Comparison of ENCODE assay signal across 24 cellular contexts in the genomic region with DNA sequence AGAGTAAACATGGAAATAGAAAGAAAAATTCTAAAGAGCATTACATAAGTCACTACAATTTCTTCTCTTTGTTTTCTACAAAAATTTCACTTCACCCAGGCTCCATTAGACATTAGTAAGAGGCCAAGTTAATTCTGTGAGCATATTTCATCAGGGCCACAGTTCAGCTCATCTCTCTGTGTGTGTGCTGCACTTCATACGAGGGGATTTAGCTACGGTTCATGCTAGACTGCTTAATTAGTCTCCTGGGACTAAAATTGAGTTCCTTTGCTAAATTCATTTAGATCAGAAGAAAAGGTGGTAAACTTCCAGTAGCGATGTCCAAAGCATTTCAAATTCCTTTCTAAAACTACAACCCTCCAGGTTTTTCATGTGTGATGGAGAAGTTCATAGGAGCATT.
DNase-seq lines count a peak whose midpoint lies in the region; ATAC-seq, FAIRE-seq and TF ChIP-seq lines count a peak whose summit lies in the region.
"Had no signal": no experiment of that assay in that cellular context is flagged by ENCODE, and none has a peak within 500 bp of the region (broad histone marks: within the 10 kb centered on the region; RNA-seq: fewer than 3 reads in every experiment).

No MANE protein-coding gene starts in this region.

- H3K27ac Mint-ChIP-seq in memory B cell, result peak overlapping the region; percentile 58
- H3K27ac Mint-ChIP-seq: CD4-positive, alpha-beta T cell had no signal

- H3K27ac ChIP-seq in HepG2 (ENCODE audit: extremely low read length, insufficient read depth, low read length) (no peak overlapping the region), stomach (no peak overlapping the region)

- DNase-seq in NCI-H2171 treated with DMSO at 0.1 percent for 48 hours (lab: John Stamatoyannopoulos, UW) (peak; percentile 42), NCI-H2171 (lab: John Stamatoyannopoulos, UW) (no peak), NCI-H82 treated with DMSO at 0.1 percent for 48 hours (lab: John Stamatoyannopoulos, UW; ENCODE audit: unreplicated experiment) (peak; percentile 4), memory B cell (ENCODE audit: low spot score in 2 of 2) (no peak), mesenteric fat pad (ENCODE audit: low spot score) (no peak), HepG2 (ENCODE audit: low spot score) (no peak), NCI-H1092 treated with DMSO at 0.1 percent for 48 hours (lab: John Stamatoyannopoulos, UW) (no peak), stomach (no peak)
- DNase-seq: 8988T; ACHN; CD4-positive, alpha-beta T cell; HCEC 1CT; Kasumi-1; NCI-H1417; NCI-H1694; NCI-H2029 treated with DMSO at 0.1 percent for 48 hours; NCI-H748 treated with DMSO at 0.1 percent for 48 hours; NK-92 treated with Interleukin-12 subunit alpha and Interleukin-12 subunit beta, amount 100 ng/mL, for 24 hours; PC-3; SK-N-SH; SW 1271 had no signal

- POLR2A ChIA-PET in HepG2 (lab: Yijun Ruan, JAX), result no interaction called here

- CTCF ChIA-PET in HepG2 (lab: Yijun Ruan, JAX; ENCODE audit: low intra/inter-chr PET ratio, low total read pairs), result no interaction called here

- TF ChIP-seq EP300 in HepG2 (IDR thresholded peaks at IDR 0.05; ENCODE audit: low read depth in 2 of 2, low read length in 2 of 2), result no peak
- TF ChIP-seq EP300 in HepG2 (CRISPR knock-in tag; IDR thresholded peaks at IDR 0.05; ENCODE audit: borderline replicate concordance), result no peak
- TF ChIP-seq EP300 in stomach (IDR thresholded peaks at IDR 0.05), result no peak

- no TSS peak for BruUV-seq in HepG2 (replicated peaks; lab: Mats Ljungman, UMichigan)

- TF ChIP-seq POLR2A in HepG2 (IDR thresholded peaks at IDR 0.05; ENCODE audit: insufficient read depth in 1 of 2, low read depth in 2 of 2, low read length in 2 of 2) (no peak), stomach (IDR thresholded peaks at IDR 0.05) (no peak)

- H3K9ac ChIP-seq in HepG2 (ENCODE audit: insufficient read depth, low read depth, low read length), result no peak overlapping the region
- H3K9ac ChIP-seq: SK-N-SH had no signal

- H3K36me3 Mint-ChIP-seq in memory B cell, result no peaks in the 10 kb centered on the region

- no peaks in the 10 kb centered on the region for H3K9me3 ChIP-seq in HepG2 (ENCODE audit: low read length)
- H3K9me3 ChIP-seq in stomach, result peaks cover 0 to 6% (median 5%) of the 10 kb centered on the region in 4 donors
- H3K9me3 ChIP-seq: SK-N-SH had no signal

- H3K27me3 ChIP-seq in HepG2 (ENCODE audit: control insufficient read depth in 1 of 2, insufficient read depth in 2 of 2, low read length in 2 of 2), result no peaks in the 10 kb centered on the region
- H3K27me3 ChIP-seq in stomach, result no peaks in the 10 kb centered on the region

- H3K27me3 Mint-ChIP-seq in memory B cell, result no peaks in the 10 kb centered on the region
- H3K27me3 Mint-ChIP-seq: CD4-positive, alpha-beta T cell had no signal

- no peak for TF ChIP-seq CTCF in HepG2 (CRISPR knock-in tag; IDR thresholded peaks at IDR 0.05)
- no peak for TF ChIP-seq CTCF in stomach (IDR thresholded peaks at IDR 0.05)

- no peak for FAIRE-seq in HepG2 (lab: Jason Lieb, UNC)
- FAIRE-seq: D721Med, G401.6, H1 had no signal

- H3K79me2 ChIP-seq in HepG2 (ENCODE audit: insufficient read depth, low read length), result no peaks in the 10 kb centered on the region

- H3K4me2 ChIP-seq in HepG2 (ENCODE audit: low read depth, low read length), result no peak overlapping the region
- H3K4me2 ChIP-seq: SK-N-SH had no signal

- H4K20me1 ChIP-seq in HepG2 (ENCODE audit: insufficient read depth, low read length), result no peaks in the 10 kb centered on the region

- peak overlapping the region; percentile 39 for H3K4me3 Mint-ChIP-seq in memory B cell
- H3K4me3 Mint-ChIP-seq: CD4-positive, alpha-beta T cell had no signal

- in situ Hi-C loops in HepG2 (cut with HindIII; ENCODE audit: extremely low pct_ligation_motif_present, low pct_unique_long_range_greater_than_20kb), result no loop called here

- no peaks in the 10 kb centered on the region for H3K36me3 ChIP-seq in HepG2 (replicated peaks in 1 of 2; ENCODE audit: control insufficient read depth in 1 of 2, insufficient read depth in 2 of 2, low read length in 2 of 2)
- H3K36me3 ChIP-seq in stomach, result no peaks in the 10 kb centered on the region

- H3K4me1 Mint-ChIP-seq in memory B cell, result peaks cover 21% of the 10 kb centered on the region

- no peak overlapping the region for H2AFZ ChIP-seq in HepG2 (ENCODE audit: low read length)

- WGBS in HepG2 (ENCODE audit: low lambda C conversion rate), result 19% methylated on average over 3 of the region's 3 CpGs
- 49 to 59% (median 55%) methylated on average over 3 of the region's 3 CpGs for WGBS in stomach, 5 donors

- intact Hi-C loops in HepG2 (cut with micrococcal nuclease; ENCODE audit: unreplicated experiment) (no loop called here), stomach (cut with DNase I; ENCODE audit: low total_unique reads) (no loop called here)

- ATAC-seq in memory B cell (ENCODE audit: low read depth) (peak; percentile 53), HepG2 (no peak)
- ATAC-seq: PC-3 had no signal

- no peaks in the 10 kb centered on the region for H3K4me1 ChIP-seq in HepG2 (ENCODE audit: insufficient read depth, low read length)
- peaks cover 0 to 13% (median 0%) of the 10 kb centered on the region in 4 donors for H3K4me1 ChIP-seq in stomach

- peaks cover 9% of the 10 kb centered on the region for H3K9me3 Mint-ChIP-seq in memory B cell

- no peak for TF ChIP-seq RAD21 in HepG2 (CRISPR knock-in tag; IDR thresholded peaks at IDR 0.05)

- H3K4me3 ChIP-seq in HepG2 (replicated peaks in 1 of 3; ENCODE audit: insufficient read depth in 1 of 3, low read depth in 2 of 3, low read length in 3 of 3) (no peak overlapping the region), stomach (no peak overlapping the region)

TF ChIP-seq in HepG2, 621 proteins besides CTCF, POLR2A, EP300 and RAD21:
- TF ChIP-seq ESRRA (CRISPR knock-in tag; IDR thresholded peaks at IDR 0.05; ENCODE audit: low read depth), result no peak
- no peak for TF ChIP-seq ZNF432 (CRISPR knock-in tag; IDR thresholded peaks at IDR 0.05; ENCODE audit: borderline replicate concordance)
- TF ChIP-seq KAT8 (CRISPR knock-in tag; IDR thresholded peaks at IDR 0.05), result no peak

Comparison
In these comparisons a context has a peak if more than half of its experiments do, and no peak if none do; other contexts are left out.
1. DNase-seq: peak in NCI-H2171 treated with DMSO at 0.1 percent for 48 hours (single experiment) and NCI-H82 treated with DMSO at 0.1 percent for 48 hours (single experiment); none in NCI-H2171 (single experiment), memory B cell (0 of 2), mesenteric fat pad (single experiment), HepG2 (single experiment), NCI-H1092 treated with DMSO at 0.1 percent for 48 hours (single experiment) and stomach (single experiment).